16 cellular contexts compared by ENCODE assay signal in genomic region chr18:48762836-48763713, GRCh38.
A peak's percentile ranks its signal among the peaks of the same experiment; 100 is the strongest.
DNase-seq lines count a peak whose midpoint lies in the region; ATAC-seq, FAIRE-seq and TF ChIP-seq lines count a peak whose summit lies in the region.
"Had no signal": no experiment of that assay in that cellular context is flagged by ENCODE, and none has a peak within 500 bp of the region (broad histone marks: within the 10 kb centered on the region; RNA-seq: fewer than 3 reads in every experiment).

No MANE protein-coding gene starts in this region.

- H3K4me1 ChIP-seq in astrocyte (ENCODE audit: insufficient read depth, low read length), result no peaks in the 10 kb centered on the region
- peaks cover 11% of the 10 kb centered on the region for H3K4me1 ChIP-seq in cardiac muscle cell (ENCODE audit: low read depth)
- no peaks in the 10 kb centered on the region for H3K4me1 ChIP-seq in left lung
- H3K4me1 ChIP-seq in subcutaneous abdominal adipose tissue (ENCODE audit: control insufficient read depth in 5 of 5, insufficient read depth in 5 of 5, low read length in 5 of 5), result peaks cover 5 to 41% (median 27%) of the 10 kb centered on the region in 5 donors

- H3K9me3 Mint-ChIP-seq in astrocyte (ENCODE audit: unreplicated experiment), result no peaks in the 10 kb centered on the region
- H3K9me3 Mint-ChIP-seq: IgD-negative memory B cell had no signal

- H3K27ac ChIP-seq in astrocyte (ENCODE audit: low read depth, low read length) (no peak overlapping the region), cardiac muscle cell (peak overlapping the region; percentile 37), left lung (no peak overlapping the region), subcutaneous abdominal adipose tissue (ENCODE audit: low read depth, low read length) (peak overlapping the region; percentile 76)
- H3K27ac ChIP-seq: PC-9 had no signal

- H3K9me3 ChIP-seq in astrocyte (ENCODE audit: insufficient read depth, low read depth, low read length), result no peaks in the 10 kb centered on the region
- no peaks in the 10 kb centered on the region for H3K9me3 ChIP-seq in cardiac muscle cell (ENCODE audit: low read depth)
- H3K9me3 ChIP-seq in left lung, result no peaks in the 10 kb centered on the region
- H3K9me3 ChIP-seq in subcutaneous abdominal adipose tissue (ENCODE audit: control insufficient read depth in 5 of 5, low read length in 5 of 5), result no peaks in the 10 kb centered on the region
- H3K9me3 ChIP-seq: HAP-1 had no signal

- no peaks in the 10 kb centered on the region for H3K27me3 ChIP-seq in astrocyte (ENCODE audit: insufficient read depth, low read length)
- no peaks in the 10 kb centered on the region for H3K27me3 ChIP-seq in cardiac muscle cell
- no peaks in the 10 kb centered on the region for H3K27me3 ChIP-seq in left lung
- no peaks in the 10 kb centered on the region for H3K27me3 ChIP-seq in subcutaneous abdominal adipose tissue (ENCODE audit: control insufficient read depth in 5 of 5, insufficient read depth in 4 of 5, low read length in 5 of 5)

- no peaks in the 10 kb centered on the region for H3K79me2 ChIP-seq in astrocyte (ENCODE audit: insufficient read depth, low read length)

- H3K27me3 Mint-ChIP-seq in astrocyte (ENCODE audit: low read depth, unreplicated experiment), result no peaks in the 10 kb centered on the region

- H3K27ac Mint-ChIP-seq in astrocyte (ENCODE audit: unreplicated experiment), result peak overlapping the region; percentile 47
- H3K27ac Mint-ChIP-seq: IgD-negative memory B cell had no signal

- peaks cover 50% of the 10 kb centered on the region for H4K20me1 ChIP-seq in astrocyte (ENCODE audit: insufficient read depth, low read length)

- FAIRE-seq in astrocyte (lab: Jason Lieb, UNC) (no peak), RCC 7860 (lab: Jason Lieb, UNC) (no peak)

- no peak overlapping the region for H2AFZ ChIP-seq in astrocyte (ENCODE audit: low read depth, low read length)
- H2AFZ ChIP-seq: PC-9 had no signal

- H3K4me3 ChIP-seq in astrocyte (ENCODE audit: insufficient read depth, low read depth, low read length) (no peak overlapping the region), cardiac muscle cell (no peak overlapping the region), left lung (no peak overlapping the region), subcutaneous abdominal adipose tissue (ENCODE audit: low read depth in 1 of 5, low read length in 5 of 5) (no peak overlapping the region)
- H3K4me3 ChIP-seq: HAP-1, PC-9 had no signal

- TF ChIP-seq CTCF in astrocyte (IDR thresholded peaks at IDR 0.05; ENCODE audit: insufficient read depth, low read depth, low read length), result no peak
- TF ChIP-seq CTCF in cardiac muscle cell (IDR thresholded peaks at IDR 0.05; ENCODE audit: low read depth, low read length), result no peak
- TF ChIP-seq CTCF in left lung (IDR thresholded peaks at IDR 0.05), result no peak

- peaks cover 36% of the 10 kb centered on the region for H3K36me3 Mint-ChIP-seq in astrocyte (ENCODE audit: low read depth, unreplicated experiment)
- H3K36me3 Mint-ChIP-seq: IgD-negative memory B cell had no signal

- no peak overlapping the region for H3K4me3 Mint-ChIP-seq in astrocyte (ENCODE audit: unreplicated experiment)
- H3K4me3 Mint-ChIP-seq: IgD-negative memory B cell had no signal

- intact Hi-C loops in left lung (cut with DNase I), result no loop called here

- H3K36me3 ChIP-seq in astrocyte (ENCODE audit: insufficient read depth, low read length), result peaks cover 7% of the 10 kb centered on the region
- no peaks in the 10 kb centered on the region for H3K36me3 ChIP-seq in cardiac muscle cell
- H3K36me3 ChIP-seq in left lung, result peaks cover 0 to 34% of the 10 kb centered on the region in 2 donors
- H3K36me3 ChIP-seq in subcutaneous abdominal adipose tissue (ENCODE audit: control insufficient read depth in 5 of 5, insufficient read depth in 5 of 5, low read length in 5 of 5), result peaks cover 0 to 88% (median 64%) of the 10 kb centered on the region in 5 donors

- DNase-seq in astrocyte (ENCODE audit: low read depth) (no peak), cardiac muscle cell (ENCODE audit: low read depth in 1 of 2, low spot score in 1 of 2) (no peak), left lung (peak in 1 of 2 donors; percentile 62), RCC 7860 (ENCODE audit: low spot score) (no peak), NCI-H2107 treated with DMSO at 0.1 percent for 48 hours (lab: John Stamatoyannopoulos, UW; ENCODE audit: unreplicated experiment) (no peak)
- DNase-seq: DMS153, NCI-H1436, NCI-H2081 treated with DMSO at 0.1 percent for 48 hours, NCI-H446 treated with DMSO at 0.1 percent for 48 hours, NCI-H748 treated with DMSO at 0.1 percent for 48 hours, PC-9, SHP77 treated with DMSO at 0.1 percent for 48 hours had no signal

- H3K4me2 ChIP-seq in astrocyte (ENCODE audit: low read length), result no peak overlapping the region
- H3K4me2 ChIP-seq: PC-9 had no signal

- peak; percentile 87 for ATAC-seq in left lung
- no peak for ATAC-seq in GM18517 (IDR thresholded peaks at IDR 0.05; ENCODE audit: unreplicated experiment)

- H3K9ac ChIP-seq in astrocyte (ENCODE audit: low read length), result no peak overlapping the region
- no peak overlapping the region for H3K9ac ChIP-seq in subcutaneous abdominal adipose tissue (ENCODE audit: low read length in 5 of 5)

- H3K4me1 Mint-ChIP-seq in astrocyte (ENCODE audit: low read depth, unreplicated experiment), result peaks cover 14% of the 10 kb centered on the region

Comparison
In these comparisons a context has a peak if more than half of its experiments do, and no peak if none do; other contexts are left out.
1. H3K27ac ChIP-seq: peak in cardiac muscle cell (single experiment) and subcutaneous abdominal adipose tissue (single experiment); none in astrocyte (single experiment) and left lung (0 of 2).